Comparison of ENCODE assay signal across 1 cellular context in the genomic region with DNA sequence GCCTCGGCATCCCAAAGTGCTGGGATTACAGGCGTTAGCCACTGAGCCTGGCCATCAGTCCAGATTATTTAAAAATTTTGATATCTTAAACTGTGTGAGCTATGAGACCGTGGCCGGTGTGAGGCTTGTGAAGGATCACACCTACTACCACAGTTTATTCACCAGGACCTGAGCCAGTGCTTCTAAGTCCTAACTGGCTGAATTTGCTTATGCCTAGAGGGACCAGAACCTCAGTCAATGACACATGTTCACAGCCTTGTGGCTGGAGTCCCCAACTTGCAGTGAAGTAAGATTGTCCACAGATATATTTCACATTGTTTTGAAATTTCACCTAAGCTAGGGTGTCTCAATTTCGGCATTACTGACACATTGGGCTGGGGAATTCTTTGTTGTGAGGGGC. TPM values are rescaled to one million over a fixed set of nuclear protein-coding genes. Genes with fewer than 3 reads are reported as not detected.
"Had no signal": no experiment of that assay in that cellular context is flagged by ENCODE, and none has a peak within 500 bp of the region (broad histone marks: within the 10 kb centered on the region; RNA-seq: fewer than 3 reads in every experiment).

No MANE protein-coding gene starts in this region.

RNA-seq across cellular contexts. Expression of a gene that starts 15.2 kb away (rescaled TPM):
- total RNA-seq: MCF 10A had no signal
